In genomic region chr5:130102375-130102774, GRCh38 we compare ENCODE assay signal across 18 cellular contexts.
DNase-seq lines count a peak whose midpoint lies in the region; ATAC-seq and TF ChIP-seq lines count a peak whose summit lies in the region.
"Had no signal": no experiment of that assay in that cellular context is flagged by ENCODE, and none has a peak within 500 bp of the region (broad histone marks: within the 10 kb centered on the region; RNA-seq: fewer than 3 reads in every experiment).

No MANE protein-coding gene starts in this region.

- no peak overlapping the region for H3K4me3 ChIP-seq in foreskin fibroblast (ENCODE audit: low read depth in 1 of 2, low read length in 2 of 2)
- H3K4me3 ChIP-seq: lower lobe of right lung, MG63 had no signal

- TF ChIP-seq CTCF in foreskin fibroblast (IDR thresholded peaks at IDR 0.05; ENCODE audit: low read depth, low read length) = no peak

- ATAC-seq in GM18520 (IDR thresholded peaks at IDR 0.05; ENCODE audit: unreplicated experiment) = peak; percentile 86
- peak; percentile 95 for ATAC-seq in GM21390 (IDR thresholded peaks at IDR 0.05; ENCODE audit: unreplicated experiment)
- ATAC-seq in HG02970 (IDR thresholded peaks at IDR 0.05; ENCODE audit: low FRiP score, unreplicated experiment) = peak; percentile 53
- ATAC-seq in HG03575 (IDR thresholded peaks at IDR 0.05; ENCODE audit: extremely low read depth, insufficient number of reproducible peaks, low FRiP score, unreplicated experiment) = peak; percentile 80
- ATAC-seq: activated CD4-positive, alpha-beta T cell treated with anti-CD3 and anti-CD28 coated beads for 36 hours; activated naive CD8-positive, alpha-beta T cell treated with anti-CD3 and anti-CD28 coated beads, Interleukin-2, amount 50 U/mL, for 24 hours; foreskin keratinocyte; lower lobe of right lung; stimulated activated naive CD8-positive, alpha-beta T cell treated with anti-CD3 and anti-CD28 coated beads, Interleukin-15, amount 100 ng/mL, for 72 hours had no signal

- DNase-seq in foreskin fibroblast = no peak
- DNase-seq in ureter (ENCODE audit: low spot score) = no peak
- DNase-seq in hypothalamus (lab: John Stamatoyannopoulos, UW) = no peak
- DNase-seq in AG08395 (ENCODE audit: low spot score) = no peak
- DNase-seq: activated CD4-positive, alpha-beta T cell treated with anti-CD3 and anti-CD28 coated beads for 36 hours; activated naive CD8-positive, alpha-beta T cell treated with anti-CD3 and anti-CD28 coated beads, Interleukin-2, amount 50 U/mL, for 24 hours; endodermal cell; foreskin keratinocyte; lower lobe of right lung; MG63; naive B cell; Right ventricle myocardium superior; stimulated activated naive CD8-positive, alpha-beta T cell treated with anti-CD3 and anti-CD28 coated beads, Interleukin-15, amount 100 ng/mL, for 72 hours; T-helper 9 cell had no signal
